In the genomic region with DNA sequence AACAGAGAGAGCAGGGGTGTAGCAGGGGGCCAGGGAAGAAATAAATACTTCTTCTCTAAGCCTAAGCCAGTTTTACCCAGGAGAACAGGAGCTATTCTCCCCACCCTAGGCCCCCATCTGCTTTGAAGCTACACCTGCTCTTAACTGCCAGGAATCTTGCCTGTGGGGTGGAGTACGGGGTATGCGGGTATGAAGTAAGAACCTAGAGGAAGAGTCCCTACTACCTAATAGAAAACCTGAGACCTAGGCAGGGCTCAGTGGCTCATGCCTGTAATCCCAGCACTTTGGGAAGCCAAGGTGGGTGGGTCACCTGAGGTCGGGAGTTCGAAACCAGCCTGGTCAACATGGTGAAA, we compare ENCODE assay signal across 10 cellular contexts. TPM values are rescaled to one million over a fixed set of nuclear protein-coding genes. Genes with fewer than 3 reads are reported as not detected.
DNase-seq lines count a peak whose midpoint lies in the region; ATAC-seq and TF ChIP-seq lines count a peak whose summit lies in the region.
"Had no signal": no experiment of that assay in that cellular context is flagged by ENCODE, and none has a peak within 500 bp of the region (broad histone marks: within the 10 kb centered on the region; RNA-seq: fewer than 3 reads in every experiment).

No MANE protein-coding gene starts in this region.

- H3K36me3 Mint-ChIP-seq in Calu3 (ENCODE audit: insufficient read depth, unreplicated experiment) (peaks cover 29% of the 10 kb centered on the region), brain (no peaks in the 10 kb centered on the region)
- H3K36me3 Mint-ChIP-seq in CD8-positive, alpha-beta T cell: no peaks in the 10 kb centered on the region

- H3K4ac ChIP-seq in trophoblast cell (ENCODE audit: low read depth, low read length): no peak overlapping the region

- no peak overlapping the region for H4K91ac ChIP-seq in trophoblast cell (ENCODE audit: low read depth, low read length)

- POLR2A ChIA-PET in CD8-positive, alpha-beta T cell (lab: Charles Lee): interaction anchor here (4.6 kb wide), 1 partner anchor 21 kb away, joined by 59 read pairs; a partner anchor contains a TSS

- no peaks in the 10 kb centered on the region for H3K36me3 ChIP-seq in KMS-11 (ENCODE audit: insufficient read depth)
- peaks cover 16% of the 10 kb centered on the region in 2 experiments for H3K36me3 ChIP-seq in trophoblast cell (ENCODE audit: control insufficient read depth in 1 of 2, insufficient read depth in 2 of 2, low read length in 2 of 2)
- no peaks in the 10 kb centered on the region for H3K36me3 ChIP-seq in CD8-positive, alpha-beta T cell (ENCODE audit: insufficient read depth, low read length)

- no CpG with 5 or more reads among the region's 4 CpGs for WGBS in trophoblast cell (ENCODE audit: extremely low coverage, insufficient coverage, insufficient read length)

- no peak overlapping the region for H3K14ac ChIP-seq in trophoblast cell (ENCODE audit: low read length)

- H3K27ac Mint-ChIP-seq in Calu3 (ENCODE audit: unreplicated experiment) (no peak overlapping the region), brain (peak overlapping the region; percentile 77 to 94 (median 80))
- no peak overlapping the region for H3K27ac Mint-ChIP-seq in CD8-positive, alpha-beta T cell

- no peaks in the 10 kb centered on the region for H3K27me3 ChIP-seq in KMS-11 (ENCODE audit: insufficient read depth, low read depth)
- no peaks in the 10 kb centered on the region for H3K27me3 ChIP-seq in trophoblast cell (ENCODE audit: insufficient read depth, low read length)
- no peaks in the 10 kb centered on the region for H3K27me3 ChIP-seq in CD8-positive, alpha-beta T cell (ENCODE audit: insufficient read depth, low read length)

- H3K4me3 Mint-ChIP-seq in Calu3 (ENCODE audit: low read depth, unreplicated experiment): peak overlapping the region; percentile 63
- peak overlapping the region; percentile 82 to 92 (median 87) for H3K4me3 Mint-ChIP-seq in brain
- no peak overlapping the region for H3K4me3 Mint-ChIP-seq in CD8-positive, alpha-beta T cell

- H3K4me1 Mint-ChIP-seq in Calu3 (ENCODE audit: low read depth, unreplicated experiment) (peaks cover 54% of the 10 kb centered on the region), brain (peaks cover 78% of the 10 kb centered on the region)
- peaks cover 27% of the 10 kb centered on the region for H3K4me1 Mint-ChIP-seq in CD8-positive, alpha-beta T cell (ENCODE audit: low read depth)

- H3K4me2 ChIP-seq in KMS-11 (peak overlapping the region; percentile 96), trophoblast cell (ENCODE audit: low read length) (peak overlapping the region; percentile 88)

- no peak overlapping the region for H2BK120ac ChIP-seq in trophoblast cell (ENCODE audit: insufficient read depth, low read length, poor library complexity)

- ATAC-seq in CD8-positive, alpha-beta T cell: no peak
- ATAC-seq in HG02623 (IDR thresholded peaks at IDR 0.05; ENCODE audit: unreplicated experiment): no peak

- H2AFZ ChIP-seq in KMS-11 (ENCODE audit: low read depth) (no peak overlapping the region), trophoblast cell (ENCODE audit: insufficient read depth, low read length, poor library complexity) (no peak overlapping the region)

- no peak overlapping the region for H2BK12ac ChIP-seq in trophoblast cell (ENCODE audit: low read length)

- no peak overlapping the region for H3K4me3 ChIP-seq in KMS-11 (IDR thresholded peaks at IDR 0.05; ENCODE audit: insufficient read depth, low read depth, low read length)
- no peak overlapping the region for H3K4me3 ChIP-seq in trophoblast cell (ENCODE audit: low read depth, low read length)
- H3K4me3 ChIP-seq in CD8-positive, alpha-beta T cell (ENCODE audit: low read depth, low read length): no peak overlapping the region

- no peaks in the 10 kb centered on the region for H3K9me3 ChIP-seq in trophoblast cell (ENCODE audit: insufficient read depth, low read depth, low read length)
- H3K9me3 ChIP-seq in CD8-positive, alpha-beta T cell (ENCODE audit: low read length): no peaks in the 10 kb centered on the region

- DNase-seq in Calu3 (no peak), trophoblast cell (peak; percentile 90 to 95), NCI-H510A (lab: John Stamatoyannopoulos, UW) (no peak), dedifferentiated amniotic fluid mesenchymal stem cell (ENCODE audit: extremely low spot score) (no peak)
- no peak for DNase-seq in CD8-positive, alpha-beta T cell
- DNase-seq: NCI-H1930, T-helper 9 cell had no signal

- H3K27ac ChIP-seq in KMS-11 (peak overlapping the region; percentile 21; the same call in 1 of the 2 replicates), trophoblast cell (ENCODE audit: low read depth, low read length) (no peak overlapping the region)
- H3K27ac ChIP-seq in CD8-positive, alpha-beta T cell (ENCODE audit: low read depth, low read length): no peak overlapping the region

- H3K9ac ChIP-seq in KMS-11 (peak overlapping the region; percentile 74; the same call in 1 of the 2 replicates), trophoblast cell (ENCODE audit: low read length) (no peak overlapping the region)

- H4K12ac ChIP-seq in trophoblast cell (ENCODE audit: low read depth, low read length): no peak overlapping the region

- H3K79me1 ChIP-seq in trophoblast cell (ENCODE audit: low read length): peaks cover 26% of the 10 kb centered on the region

- no peak overlapping the region for H4K8ac ChIP-seq in trophoblast cell (ENCODE audit: low read depth, low read length)

- TF ChIP-seq CTCF in Calu3 (IDR thresholded peaks at IDR 0.05; ENCODE audit: unreplicated experiment): no peak
- no peak for TF ChIP-seq CTCF in KMS-11 (conservative IDR thresholded peaks at IDR 0.05; ENCODE audit: low read depth, low read length)
- no peak for TF ChIP-seq CTCF in brain (conservative IDR thresholded peaks at IDR 0.05)
- no peak for TF ChIP-seq CTCF in CD8-positive, alpha-beta T cell (IDR thresholded peaks at IDR 0.05)

- H3K27me3 Mint-ChIP-seq in Calu3 (ENCODE audit: unreplicated experiment): no peaks in the 10 kb centered on the region
- peaks cover 9% of the 10 kb centered on the region for H3K27me3 Mint-ChIP-seq in brain
- peaks cover 1% of the 10 kb centered on the region for H3K27me3 Mint-ChIP-seq in CD8-positive, alpha-beta T cell (ENCODE audit: low read depth)

- peaks cover 8% of the 10 kb centered on the region; the same call in 1 of the 2 replicates for H4K20me1 ChIP-seq in KMS-11 (ENCODE audit: insufficient read depth)

- intact Hi-C loops in Calu3 (cut with micrococcal nuclease; ENCODE audit: unreplicated experiment): no loop called here
- intact Hi-C loops in CD8-positive, alpha-beta T cell (cut with DNase I, micrococcal nuclease): loop anchor here in 1 of 2 experiments (5.0 to 10.0 kb wide), 2 partner anchors 98 to 590 kb away; a partner anchor contains a TSS

- H3K79me2 ChIP-seq in KMS-11 (ENCODE audit: insufficient read depth, low read depth): peaks cover 47% of the 10 kb centered on the region
- H3K79me2 ChIP-seq in trophoblast cell (ENCODE audit: control insufficient read depth, insufficient read depth, low read length, poor library complexity): peaks cover 7% of the 10 kb centered on the region

- H3K4me1 ChIP-seq in KMS-11 (ENCODE audit: low read depth, poor library complexity, severe bottlenecking): peaks cover 54% of the 10 kb centered on the region
- H3K4me1 ChIP-seq in trophoblast cell (ENCODE audit: control insufficient read depth in 1 of 2, insufficient read depth in 2 of 2, low read length in 2 of 2): peaks cover 61 to 65% of the 10 kb centered on the region in 2 experiments
- peaks cover 20% of the 10 kb centered on the region for H3K4me1 ChIP-seq in CD8-positive, alpha-beta T cell (ENCODE audit: insufficient read depth, low read length)

- H2AK5ac ChIP-seq in trophoblast cell (ENCODE audit: low read length): no peak overlapping the region

- no peak overlapping the region for H3K18ac ChIP-seq in trophoblast cell (ENCODE audit: low read length)

- no TSS peak for BruUV-seq in Calu3 (replicated peaks; lab: Mats Ljungman, UMichigan)

- H2BK5ac ChIP-seq in trophoblast cell (ENCODE audit: low read depth, low read length, poor library complexity): no peak overlapping the region

- no peak overlapping the region for H3K23ac ChIP-seq in trophoblast cell (ENCODE audit: low read length)

- CTCF ChIA-PET in Calu3 (lab: Charles Lee): interaction anchor here (1.3 to 2.7 kb wide), 4 partner anchors 9 to 32 kb away, joined by 4 to 12 read pairs (median 8); a partner anchor contains a TSS
- CTCF ChIA-PET in CD8-positive, alpha-beta T cell (lab: Charles Lee): interaction anchor here (0.6 to 3.1 kb wide), 12 partner anchors 9 to 53 kb away, joined by 3 to 17 read pairs (median 5); a partner anchor contains a TSS

- H3K9me3 Mint-ChIP-seq in Calu3 (ENCODE audit: low read depth, unreplicated experiment): no peaks in the 10 kb centered on the region
- peaks cover 0 to 2% (median 0%) of the 10 kb centered on the region in 5 experiments for H3K9me3 Mint-ChIP-seq in brain
- H3K9me3 Mint-ChIP-seq in CD8-positive, alpha-beta T cell: no peaks in the 10 kb centered on the region

RNA-seq across cellular contexts. Expression of a gene that starts 1.6 kb away (rescaled TPM):
- total RNA-seq in Calu3 (2022): 90.1 and 92.8 TPM in 2 replicates
- 35.6 TPM for polyA plus RNA-seq in brain (ENCODE audit: insufficient read depth, low read depth, low replicate concordance)
- 99.2 and 101 TPM in 2 replicates for polyA plus RNA-seq in trophoblast cell (2013)
- 1 to 10 TPM in 1 of 2 experiments, under 1 TPM in 1; 0.79 to 1.2 TPM for total RNA-seq in CD8-positive, alpha-beta T cell

RNA-seq across cellular contexts. Expression of a gene that starts 8.2 kb away (rescaled TPM):
- not detected in 2 replicates for total RNA-seq in Calu3 (2022)
- not detected for polyA plus RNA-seq in brain (ENCODE audit: insufficient read depth, low read depth, low replicate concordance)
- 0.37 and 0.41 TPM in 2 replicates for polyA plus RNA-seq in trophoblast cell (2013)
- total RNA-seq in CD8-positive, alpha-beta T cell: not detected

RNA-seq across cellular contexts. Expression of a gene that starts 21.9 kb away (rescaled TPM):
- total RNA-seq in Calu3 (2022): 2,072 and 2,073 TPM in 2 replicates
- 1,424 TPM for polyA plus RNA-seq in brain (ENCODE audit: insufficient read depth, low read depth, low replicate concordance)
- polyA plus RNA-seq in trophoblast cell (2013): 916 and 940 TPM in 2 replicates
- total RNA-seq in CD8-positive, alpha-beta T cell: 100 to 1,000 TPM; 561 to 585 TPM

RNA-seq across cellular contexts. Expression of a gene that starts 32.4 kb away (rescaled TPM):
- 129 and 143 TPM in 2 replicates for total RNA-seq in Calu3 (2022)
- polyA plus RNA-seq in brain (ENCODE audit: insufficient read depth, low read depth, low replicate concordance): 68.7 TPM
- polyA plus RNA-seq in trophoblast cell (2013): 48.9 and 52.5 TPM in 2 replicates
- 1 to 10 TPM; 6.3 to 6.4 TPM for total RNA-seq in CD8-positive, alpha-beta T cell

RNA-seq across cellular contexts. Expression of a gene that starts 40.4 kb away (rescaled TPM):
- 32.7 and 37.8 TPM in 2 replicates for total RNA-seq in Calu3 (2022)
- polyA plus RNA-seq in brain (ENCODE audit: insufficient read depth, low read depth, low replicate concordance): 10.8 TPM
- 8.6 and 10.1 TPM in 2 replicates for polyA plus RNA-seq in trophoblast cell (2013)
- total RNA-seq in CD8-positive, alpha-beta T cell: 10 to 100 TPM; 44.5 to 45.8 TPM

Comparison
In these comparisons a context has a peak if more than half of its experiments do, and no peak if none do; other contexts are left out.
1. DNase-seq: peak in trophoblast cell (2 of 2); none in Calu3 (single experiment), CD8-positive, alpha-beta T cell (0 of 7), NCI-H510A (single experiment) and dedifferentiated amniotic fluid mesenchymal stem cell (single experiment).
2. H3K27ac Mint-ChIP-seq: peak in brain (5 of 5); none in Calu3 (single experiment) and CD8-positive, alpha-beta T cell (single experiment).
3. RNA of a gene that starts 1.6 kb away (total RNA-seq): 90.1 to 92.8 TPM in Calu3; 0.79 to 1.2 TPM in CD8-positive, alpha-beta T cell; every median in the first group is over 10 times any median in the second.